ENCODE assay signal across 8 cellular contexts in genomic region chr1:84573967-84574842, GRCh38. TPM values are rescaled to one million over a fixed set of nuclear protein-coding genes. Genes with fewer than 3 reads are reported as not detected.
A peak's percentile ranks its signal among the peaks of the same experiment; 100 is the strongest.
DNase-seq lines count a peak whose midpoint lies in the region; ATAC-seq, FAIRE-seq and TF ChIP-seq lines count a peak whose summit lies in the region.

Gene CTBS (minus strand): TSS chr1:84574440. CDS start chr1:84574415, 25 bp downstream.

- H3K4me1 ChIP-seq in HUES6 (ENCODE audit: control insufficient read depth, insufficient read depth, low read length) (peaks cover 25% of the 10 kb centered on the region), OCI-LY7 (ENCODE audit: insufficient read depth, low read length, poor library complexity, severe bottlenecking) (peaks cover 20% of the 10 kb centered on the region), mononuclear cell (ENCODE audit: insufficient read depth, low read length) (peaks cover 29% of the 10 kb centered on the region)

- H4K20me1 ChIP-seq in OCI-LY7 (ENCODE audit: insufficient read depth, low read length) = no peaks in the 10 kb centered on the region

- H3K9me2 ChIP-seq in OCI-LY7 (ENCODE audit: insufficient read depth, low read length) = no peaks in the 10 kb centered on the region

- CTCF ChIA-PET in OCI-LY7 (lab: Charles Lee; ENCODE audit: unreplicated experiment) = interaction anchor here (0.6 to 1.1 kb wide), 5 partner anchors 10 to 430 kb away, joined by 3 to 5 read pairs (median 3); partner anchors contain the start of gene PRKACB

- peak within 1 kb of the TSS; percentile 89 for H2AFZ ChIP-seq in OCI-LY7 (ENCODE audit: low read length)

- peak within 1 kb of the TSS; percentile 90 for H3K9ac ChIP-seq in HUES6 (ENCODE audit: low read length)

- peak; percentile 83 for ATAC-seq in GM21447 (IDR thresholded peaks at IDR 0.05; ENCODE audit: unreplicated experiment)

- H3K27me3 ChIP-seq in HUES6 (ENCODE audit: control insufficient read depth, insufficient read depth, low read length) (0 out of 2 replicates have a peak, but pooled peaks cover 2% of the 10 kb centered on the region), mononuclear cell (ENCODE audit: insufficient read depth, low read length) (no peaks in the 10 kb centered on the region)

- peaks cover 6% of the 10 kb centered on the region; the same call in 1 of the 2 replicates for H3K79me2 ChIP-seq in OCI-LY7 (ENCODE audit: insufficient read depth, low read depth, low read length)

- no peak for FAIRE-seq in D721Med (lab: Jason Lieb, UNC)

- H3K9me3 ChIP-seq in HUES6 (ENCODE audit: control insufficient read depth, insufficient read depth, low read depth, low read length) (no peaks in the 10 kb centered on the region), OCI-LY7 (ENCODE audit: low read length) (no peaks in the 10 kb centered on the region), mononuclear cell (ENCODE audit: low read depth, low read length) (no peaks in the 10 kb centered on the region)

- H3K4me2 ChIP-seq in OCI-LY7 (ENCODE audit: low read length) = peak within 1 kb of the TSS; percentile 92

- peak; percentile 85 for DNase-seq in D721Med (ENCODE audit: insufficient read length, low spot score)
- peak; percentile 95 for DNase-seq in OCI-LY7 (ENCODE audit: low spot score)
- peak; percentile 78 for DNase-seq in activated T-cell treated with anti-CD3 and anti-CD28 coated beads for 4 hours
- peak; percentile 85 for DNase-seq in epithelial cell of esophagus (ENCODE audit: low read depth)
- DNase-seq in stimulated activated CD8-positive, alpha-beta memory T cell treated with anti-CD3 and anti-CD28 coated beads, Interleukin-4, amount 100 ng/mL, for 1 hour (ENCODE audit: low read depth in 2 of 2, low spot score in 1 of 2) = peak; percentile 64 to 73

- H3K27ac ChIP-seq in HUES6 (ENCODE audit: low read depth, low read length) = peak within 1 kb of the TSS; percentile 57
- H3K27ac ChIP-seq in OCI-LY7 (ENCODE audit: low read depth, low read length, poor library complexity, severe bottlenecking) = peak within 1 kb of the TSS; percentile 81

- POLR2A ChIA-PET in OCI-LY7 (lab: Charles Lee) = interaction anchor here (0.5 to 3.0 kb wide), 29 partner anchors 9 to 828 kb away, joined by 3 to 16 read pairs (median 4); partner anchors contain the start of genes GNG5, PRKACB, SAMD13 and SPATA1

- no TSS peak for BruUV-seq in OCI-LY7 (replicated peaks; lab: Mats Ljungman, UMichigan)

- H3K4me3 ChIP-seq in HUES6 (ENCODE audit: low read depth, low read length) (peak within 1 kb of the TSS; percentile 73), OCI-LY7 (ENCODE audit: low read depth, low read length, poor library complexity, severe bottlenecking) (peak within 1 kb of the TSS; percentile 72), epithelial cell of esophagus (ENCODE audit: low read length) (peak within 1 kb of the TSS; percentile 82), mononuclear cell (ENCODE audit: low read length) (peak within 1 kb of the TSS; percentile 76)

- intact Hi-C loops in OCI-LY7 (cut with micrococcal nuclease; ENCODE audit: unreplicated experiment) = loop anchor here (1.0 to 5.0 kb wide), 6 partner anchors 46 to 497 kb away; partner anchors contain the start of genes GNG5, RPF1, SPATA1 and SSX2IP

- TF ChIP-seq CTCF in D721Med (IDR thresholded peaks at IDR 0.05; ENCODE audit: insufficient read depth, missing control alignments) (no peak), OCI-LY7 (conservative IDR thresholded peaks at IDR 0.05; ENCODE audit: low read length) (no peak), epithelial cell of esophagus (IDR thresholded peaks at IDR 0.05; ENCODE audit: insufficient read depth, low read depth, low read length, missing control alignments) (no peak)

- H3K36me3 ChIP-seq in HUES6 (ENCODE audit: control insufficient read depth, insufficient read depth, low read length) = peaks cover 1% of the 10 kb centered on the region
- peaks cover 4% of the 10 kb centered on the region; the same call in 1 of the 2 replicates for H3K36me3 ChIP-seq in OCI-LY7 (ENCODE audit: insufficient read depth, low read length)

RNA-seq across cellular contexts. Expression of gene CTBS, which starts in this region (rescaled TPM):
- 4.5 and 5.9 TPM in 2 replicates for total RNA-seq in OCI-LY7 (2014; rRNA removed; shearing (Covaris generic))
- total RNA-seq in OCI-LY7 (2022) = 9.3 and 11.9 TPM in 2 replicates
- 27.0 TPM for total RNA-seq in mononuclear cell

Comparison
In these comparisons a context has a peak if more than half of its experiments do, and no peak if none do; other contexts are left out.
1. Peak in every context shown above with its lines: DNase-seq, ATAC-seq, H3K4me3 ChIP-seq and H3K27ac ChIP-seq.